29 cellular contexts compared by ENCODE assay signal in genomic region chr20:4418141-4418540, GRCh38.
"Had no signal": no experiment of that assay in that cellular context is flagged by ENCODE, and none has a peak within 500 bp of the region (broad histone marks: within the 10 kb centered on the region; RNA-seq: fewer than 3 reads in every experiment).

No MANE protein-coding gene starts in this region.

- DNase-seq: dermis blood vessel endothelial cell; dorsolateral prefrontal cortex; effector CD4-positive, alpha-beta T cell; effector memory CD8-positive, alpha-beta T cell; endodermal cell; erythroblast; esophagus squamous epithelium; foreskin fibroblast; foreskin melanocyte; gastrocnemius medialis; glutamatergic neuron; head of caudate nucleus; heart right ventricle; hippocampal formation; left cardiac atrium; left lung; left ventricle myocardium superior; lower lobe of right lung; mesenchymal stem cell; mucosa of descending colon; naive B cell had no signal

- H3K4me3 ChIP-seq: coronary artery, dorsolateral prefrontal cortex, esophagus squamous epithelium, gastrocnemius medialis, heart right ventricle, left lung, lower lobe of right lung, mucosa of descending colon had no signal

- H3K9me3 Mint-ChIP-seq: effector memory CD8-positive, alpha-beta T cell had no signal

- FAIRE-seq: colon, endometrium, islet of Langerhans, keratinocyte had no signal

- H3K4me3 Mint-ChIP-seq: effector memory CD8-positive, alpha-beta T cell; endodermal cell; mesothelial cell of epicardium had no signal

- H3K36me3 Mint-ChIP-seq: mesothelial cell of epicardium had no signal

- H3K27ac Mint-ChIP-seq: effector memory CD8-positive, alpha-beta T cell; endodermal cell; mesothelial cell of epicardium; naive B cell had no signal

- H3K9me3 ChIP-seq: esophagus squamous epithelium, gastrocnemius medialis, left lung, lower lobe of right lung, mucosa of descending colon had no signal

- ATAC-seq: effector memory CD8-positive, alpha-beta T cell; esophagus mucosa; gastrocnemius medialis; heart right ventricle; left cardiac atrium; left lung; left ventricle myocardium superior; lower lobe of right lung; mucosa of descending colon had no signal

- H3K4me1 Mint-ChIP-seq: endodermal cell, mesothelial cell of epicardium had no signal

- H3K36me3 ChIP-seq: esophagus squamous epithelium, gastrocnemius medialis, heart right ventricle, left lung, lower lobe of right lung had no signal

- H3K27ac ChIP-seq: coronary artery, dorsolateral prefrontal cortex, epithelial cell of prostate, esophagus squamous epithelium, gastrocnemius medialis, heart right ventricle, left lung, lower lobe of right lung had no signal

- H3K4me1 ChIP-seq: esophagus squamous epithelium, gastrocnemius medialis, left lung, lower lobe of right lung had no signal

- H3K27me3 ChIP-seq: dorsolateral prefrontal cortex, esophagus squamous epithelium, gastrocnemius medialis, left lung had no signal
